Comparison of ENCODE assay signal across 25 cellular contexts in genomic region chr21:36073181-36073580, GRCh38. TPM values are rescaled to one million over a fixed set of nuclear protein-coding genes. Genes with fewer than 3 reads are reported as not detected.
DNase-seq lines count a peak whose midpoint lies in the region; ATAC-seq and TF ChIP-seq lines count a peak whose summit lies in the region.
"Had no signal": no experiment of that assay in that cellular context is flagged by ENCODE, and none has a peak within 500 bp of the region (broad histone marks: within the 10 kb centered on the region; RNA-seq: fewer than 3 reads in every experiment).

No MANE protein-coding gene starts in this region.

- H3K27me3 Mint-ChIP-seq in progenitor cell of endocrine pancreas: no peaks in the 10 kb centered on the region
- H3K27me3 Mint-ChIP-seq: activated CD4-positive, alpha-beta memory T cell treated with anti-CD3 and anti-CD28 coated beads, Interleukin-2, amount 10 ng/mL, durations not matched to agents 7 days and 5 days; CD8-positive, alpha-beta memory T cell had no signal

- no peak overlapping the region for H3K27ac Mint-ChIP-seq in progenitor cell of endocrine pancreas
- H3K27ac Mint-ChIP-seq: activated CD4-positive, alpha-beta memory T cell treated with anti-CD3 and anti-CD28 coated beads, Interleukin-2, amount 10 ng/mL, durations not matched to agents 7 days and 5 days; neural progenitor cell had no signal

- no peak overlapping the region for H3K9ac ChIP-seq in liver (ENCODE audit: low read depth in 1 of 2, low read length in 2 of 2)
- H3K9ac ChIP-seq: neural progenitor cell had no signal

- peaks cover 4% of the 10 kb centered on the region for H3K36me3 Mint-ChIP-seq in progenitor cell of endocrine pancreas (ENCODE audit: insufficient read depth)

- H3K27me3 ChIP-seq in liver (ENCODE audit: control insufficient read depth in 4 of 4, insufficient read depth in 4 of 4, low read length in 3 of 4): no peaks in the 10 kb centered on the region
- H3K27me3 ChIP-seq: neural progenitor cell, upper lobe of left lung had no signal

- no peak for ATAC-seq in GM18858 (IDR thresholded peaks at IDR 0.05; ENCODE audit: unreplicated experiment)

- peaks cover 9% of the 10 kb centered on the region for H3K9me3 Mint-ChIP-seq in progenitor cell of endocrine pancreas (ENCODE audit: low read depth)

- peaks cover 10 to 55% (median 35%) of the 10 kb centered on the region in 4 donors for H3K4me1 ChIP-seq in liver (ENCODE audit: control insufficient read depth in 4 of 4, insufficient read depth in 4 of 4, low read length in 3 of 4)
- H3K4me1 ChIP-seq: neural progenitor cell had no signal

- TF ChIP-seq CTCF in liver (IDR thresholded peaks at IDR 0.05; ENCODE audit: low read depth, low read length, missing input control) (no peak), progenitor cell of endocrine pancreas (IDR thresholded peaks at IDR 0.05; ENCODE audit: unreplicated experiment) (no peak)

- H3K36me3 ChIP-seq in liver (ENCODE audit: control insufficient read depth in 4 of 4, insufficient read depth in 3 of 4, low read depth in 1 of 4, low read length in 3 of 4): peaks cover 0 to 9% (median 6%) of the 10 kb centered on the region in 4 donors
- H3K36me3 ChIP-seq: neural progenitor cell had no signal

- peak in 1 of 2 donors; percentile 46 for TF ChIP-seq RAD21 in liver (IDR thresholded peaks at IDR 0.05)

- peaks cover 0 to 4% (median 0%) of the 10 kb centered on the region in 4 donors for H3K9me3 ChIP-seq in liver (ENCODE audit: control insufficient read depth in 4 of 4, low read length in 3 of 4)
- H3K9me3 ChIP-seq: lower lobe of right lung had no signal

- no peak overlapping the region for H3K4me3 Mint-ChIP-seq in progenitor cell of endocrine pancreas (ENCODE audit: low read depth)
- H3K4me3 Mint-ChIP-seq: activated CD4-positive, alpha-beta memory T cell treated with anti-CD3 and anti-CD28 coated beads, Interleukin-2, amount 10 ng/mL, durations not matched to agents 7 days and 5 days; neural progenitor cell had no signal

- WGBS in liver: 20% methylated on average over 3 of the region's 3 CpGs

- peaks cover 15% of the 10 kb centered on the region for H3K4me1 Mint-ChIP-seq in progenitor cell of endocrine pancreas (ENCODE audit: low read depth)

- no peak overlapping the region for H3K4me3 ChIP-seq in liver (ENCODE audit: low read depth in 1 of 3, low read length in 3 of 3)
- H3K4me3 ChIP-seq: lower lobe of right lung, neural progenitor cell, upper lobe of left lung had no signal

- H3K27ac ChIP-seq in liver (ENCODE audit: low read depth in 1 of 2, low read length in 2 of 2) (peak overlapping the region; percentile 51 to 69), temporal lobe (ENCODE audit: low read depth, low read length) (peak overlapping the region; percentile 17)
- H3K27ac ChIP-seq: 22Rv1, lower lobe of right lung, neural progenitor cell had no signal

- DNase-seq in DMS53 (lab: John Stamatoyannopoulos, UW) (peak; percentile 9), DMS53 treated with DMSO at 0.1 percent for 48 hours (lab: John Stamatoyannopoulos, UW; ENCODE audit: unreplicated experiment) (no peak), cerebellum (ENCODE audit: low spot score) (peak; percentile 16), progenitor cell of endocrine pancreas (ENCODE audit: low spot score, unreplicated experiment) (no peak), occipital lobe (lab: John Stamatoyannopoulos, UW) (no peak)
- DNase-seq: activated CD4-positive, alpha-beta memory T cell treated with anti-CD3 and anti-CD28 coated beads, Interleukin-2, amount 10 ng/mL, durations not matched to agents 7 days and 5 days; activated CD4-positive, CD25-positive, alpha-beta regulatory T cell; AML-193; CD8-positive, alpha-beta memory T cell; dermis blood vessel endothelial cell; foreskin fibroblast; GOT3; lower lobe of right lung; NCI-H1436; NCI-H2171; NCI-H526; stimulated activated CD4-positive, alpha-beta T cell treated with anti-CD3 and anti-CD28 coated beads, Interleukin-4, amount 100 ng/mL, for 1 hour; stimulated activated naive CD4-positive, alpha-beta T cell; T-helper 9 cell; upper lobe of left lung had no signal

TF ChIP-seq in liver, 16 proteins besides CTCF, POLR2A, EP300 and RAD21:
- TF ChIP-seq HNF4A (conservative IDR thresholded peaks at IDR 0.05): peak; percentile 53 to 76
- TF ChIP-seq TAF1 (conservative IDR thresholded peaks at IDR 0.05): no peak
- TF ChIP-seq YY1 (IDR thresholded peaks at IDR 0.05): peak; percentile 66
- TF ChIP-seq JUND (IDR thresholded peaks at IDR 0.05): peak in 1 of 2 donors; percentile 53
- TF ChIP-seq MAX (IDR thresholded peaks at IDR 0.05): peak; percentile 77
- TF ChIP-seq EGR1 (IDR thresholded peaks at IDR 0.05; ENCODE audit: low read depth in 2 of 2): peak in 1 of 2 donors; percentile 27
- no peak for TF ChIP-seq GABPA (IDR thresholded peaks at IDR 0.05 in 1 of 2, conservative IDR thresholded peaks at IDR 0.05 in 1 of 2)
- peak; percentile 54 to 86 for TF ChIP-seq RXRA (IDR thresholded peaks at IDR 0.05)
- TF ChIP-seq FOXA2 (IDR thresholded peaks at IDR 0.05): peak; percentile 58
- TF ChIP-seq HNF4G (IDR thresholded peaks at IDR 0.05): no peak
- peak; percentile 81 for TF ChIP-seq ZBTB33 (IDR thresholded peaks at IDR 0.05)
- no peak for TF ChIP-seq NR2F2 (IDR thresholded peaks at IDR 0.05)
- TF ChIP-seq, protein P1, sequence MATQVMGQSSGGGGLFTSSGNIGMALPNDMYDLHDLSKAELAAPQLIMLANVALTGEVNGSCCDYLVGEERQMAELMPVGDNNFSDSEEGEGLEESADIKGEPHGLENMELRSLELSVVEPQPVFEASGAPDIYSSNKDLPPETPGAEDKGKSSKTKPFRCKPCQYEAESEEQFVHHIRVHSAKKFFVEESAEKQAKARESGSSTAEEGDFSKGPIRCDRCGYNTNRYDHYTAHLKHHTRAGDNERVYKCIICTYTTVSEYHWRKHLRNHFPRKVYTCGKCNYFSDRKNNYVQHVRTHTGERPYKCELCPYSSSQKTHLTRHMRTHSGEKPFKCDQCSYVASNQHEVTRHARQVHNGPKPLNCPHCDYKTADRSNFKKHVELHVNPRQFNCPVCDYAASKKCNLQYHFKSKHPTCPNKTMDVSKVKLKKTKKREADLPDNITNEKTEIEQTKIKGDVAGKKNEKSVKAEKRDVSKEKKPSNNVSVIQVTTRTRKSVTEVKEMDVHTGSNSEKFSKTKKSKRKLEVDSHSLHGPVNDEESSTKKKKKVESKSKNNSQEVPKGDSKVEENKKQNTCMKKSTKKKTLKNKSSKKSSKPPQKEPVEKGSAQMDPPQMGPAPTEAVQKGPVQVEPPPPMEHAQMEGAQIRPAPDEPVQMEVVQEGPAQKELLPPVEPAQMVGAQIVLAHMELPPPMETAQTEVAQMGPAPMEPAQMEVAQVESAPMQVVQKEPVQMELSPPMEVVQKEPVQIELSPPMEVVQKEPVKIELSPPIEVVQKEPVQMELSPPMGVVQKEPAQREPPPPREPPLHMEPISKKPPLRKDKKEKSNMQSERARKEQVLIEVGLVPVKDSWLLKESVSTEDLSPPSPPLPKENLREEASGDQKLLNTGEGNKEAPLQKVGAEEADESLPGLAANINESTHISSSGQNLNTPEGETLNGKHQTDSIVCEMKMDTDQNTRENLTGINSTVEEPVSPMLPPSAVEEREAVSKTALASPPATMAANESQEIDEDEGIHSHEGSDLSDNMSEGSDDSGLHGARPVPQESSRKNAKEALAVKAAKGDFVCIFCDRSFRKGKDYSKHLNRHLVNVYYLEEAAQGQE (IDR thresholded peaks at IDR 0.05): peak; percentile 61
- TF ChIP-seq FOXA1 (IDR thresholded peaks at IDR 0.05): peak; percentile 64
- TF ChIP-seq, protein P2, sequence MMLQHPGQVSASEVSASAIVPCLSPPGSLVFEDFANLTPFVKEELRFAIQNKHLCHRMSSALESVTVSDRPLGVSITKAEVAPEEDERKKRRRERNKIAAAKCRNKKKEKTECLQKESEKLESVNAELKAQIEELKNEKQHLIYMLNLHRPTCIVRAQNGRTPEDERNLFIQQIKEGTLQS (IDR thresholded peaks at IDR 0.05): peak; percentile 2
- TF ChIP-seq SP1 (IDR thresholded peaks at IDR 0.05): peak; percentile 65

RNA-seq across cellular contexts. Expression of gene CBR1, which starts 3.4 kb away (rescaled TPM):
- 11.1 TPM for total RNA-seq in cerebellum
- 100 to 1,000 TPM in 1 of 2 donors, 10 to 100 TPM in 1; 94.2 to 200 TPM for total RNA-seq in liver
- 100 to 1,000 TPM; 157 to 218 TPM for polyA plus RNA-seq in liver
- total RNA-seq in temporal lobe: 15.0 TPM
- 13.2 and 13.5 TPM in 2 replicates for total RNA-seq in progenitor cell of endocrine pancreas
- total RNA-seq in occipital lobe: 23.2 TPM

RNA-seq across cellular contexts. Expression of gene SETD4, which starts 12.9 kb away (rescaled TPM):
- total RNA-seq in cerebellum: 26.9 TPM
- total RNA-seq in liver: 10 to 100 TPM in 1 of 2 donors, 1 to 10 TPM in 1; 8.3 to 12.0 TPM
- polyA plus RNA-seq in liver: 1 to 10 TPM; 2.9 to 5.3 TPM
- total RNA-seq in temporal lobe: 26.3 TPM
- 45.8 and 45.9 TPM in 2 replicates for total RNA-seq in progenitor cell of endocrine pancreas
- 31.8 TPM for total RNA-seq in occipital lobe

Comparison
In these comparisons a context has a peak if more than half of its experiments do, and no peak if none do; other contexts are left out.
1. DNase-seq: peak in DMS53 (single experiment) and cerebellum (single experiment); none in DMS53 treated with DMSO at 0.1 percent for 48 hours (single experiment), progenitor cell of endocrine pancreas (single experiment) and occipital lobe (single experiment).